In genomic region chr10:50620899-50621298, GRCh38 we compare ENCODE assay signal across 2 cellular contexts.
TF ChIP-seq lines count a peak whose summit lies in the region.

No MANE protein-coding gene starts in this region.

TF ChIP-seq in HEK293T, 16 proteins besides CTCF, POLR2A, EP300 and RAD21:
- no peak for TF ChIP-seq FOXM1 (IDR thresholded peaks at IDR 0.05; ENCODE audit: borderline replicate concordance)
- TF ChIP-seq ARNT (IDR thresholded peaks at IDR 0.05), result peak; percentile 91
- no peak for TF ChIP-seq BHLHE40 (IDR thresholded peaks at IDR 0.05; ENCODE audit: borderline replicate concordance)
- TF ChIP-seq LEF1 (IDR thresholded peaks at IDR 0.05; ENCODE audit: borderline replicate concordance), result no peak
TF ChIP-seq in HEK293T: peak in this region for 1.

TF ChIP-seq in K562, 482 proteins besides CTCF, POLR2A, EP300 and RAD21:
- TF ChIP-seq TGIF2 (CRISPR knock-in tag; IDR thresholded peaks at IDR 0.05), result no peak
- no peak for TF ChIP-seq PTBP1 (IDR thresholded peaks at IDR 0.05; ENCODE audit: low read depth, low read length)
- TF ChIP-seq SMC3 (conservative IDR thresholded peaks at IDR 0.05; ENCODE audit: insufficient read depth, low read depth, low read length), result no peak
- no peak for TF ChIP-seq NFRKB (IDR thresholded peaks at IDR 0.05; ENCODE audit: low read depth)
- TF ChIP-seq PHB (CRISPR knock-in tag; IDR thresholded peaks at IDR 0.05), result no peak
- no peak for TF ChIP-seq ZNF436 (CRISPR knock-in tag; IDR thresholded peaks at IDR 0.05)
- no peak for TF ChIP-seq KDM1A (IDR thresholded peaks at IDR 0.05)
- no peak for TF ChIP-seq HBP1 (CRISPR knock-in tag; IDR thresholded peaks at IDR 0.05)
- TF ChIP-seq BRD9 (IDR thresholded peaks at IDR 0.05; ENCODE audit: low read depth, partially characterized antibody), result no peak
- TF ChIP-seq BRCA1 (IDR thresholded peaks at IDR 0.05), result no peak
- no peak for TF ChIP-seq BRCA1 (CRISPR knock-in tag; IDR thresholded peaks at IDR 0.05)
- TF ChIP-seq STAT5A (IDR thresholded peaks at IDR 0.05; ENCODE audit: borderline replicate concordance, low read length), result no peak
- TF ChIP-seq SP2 (IDR thresholded peaks at IDR 0.05; ENCODE audit: extremely low read depth, low read depth, low read length, poor library complexity, severe bottlenecking), result no peak
